1 cellular context compared by ENCODE assay signal in the genomic region with DNA sequence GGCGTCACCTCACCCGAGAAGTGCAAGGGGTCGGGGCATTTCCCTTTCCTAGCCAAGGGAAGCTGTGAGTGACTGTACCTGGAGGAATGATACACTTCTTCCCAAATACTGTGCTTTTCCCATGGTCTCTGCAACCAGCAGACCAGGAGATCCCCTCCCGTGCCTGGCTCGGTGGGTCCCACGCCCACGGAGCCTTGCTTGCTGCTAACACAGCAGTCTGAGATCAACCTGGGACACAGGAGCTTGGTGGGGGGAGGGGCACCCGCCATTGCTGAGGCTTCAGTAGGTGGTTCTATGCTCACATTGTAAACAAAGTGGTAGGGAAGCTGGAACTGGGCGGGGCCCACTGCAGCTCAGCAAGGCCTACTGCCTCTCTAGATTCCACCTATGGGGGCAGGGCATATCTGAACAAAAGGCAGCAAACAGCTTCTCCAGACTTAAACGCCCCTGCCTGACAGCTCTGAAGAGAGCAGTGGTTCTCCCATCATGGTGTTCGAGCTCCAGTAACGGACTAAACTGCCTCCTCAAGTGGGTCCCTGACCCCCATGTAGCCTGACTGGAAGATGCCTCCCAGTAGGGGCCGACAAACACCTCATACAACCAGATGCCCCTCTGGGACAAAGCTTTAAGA.
TF ChIP-seq lines count a peak whose summit lies in the region.

No MANE protein-coding gene starts in this region.

TF ChIP-seq in GM23338, 12 proteins besides CTCF, POLR2A, EP300 and RAD21:
- TF ChIP-seq, protein P1, sequence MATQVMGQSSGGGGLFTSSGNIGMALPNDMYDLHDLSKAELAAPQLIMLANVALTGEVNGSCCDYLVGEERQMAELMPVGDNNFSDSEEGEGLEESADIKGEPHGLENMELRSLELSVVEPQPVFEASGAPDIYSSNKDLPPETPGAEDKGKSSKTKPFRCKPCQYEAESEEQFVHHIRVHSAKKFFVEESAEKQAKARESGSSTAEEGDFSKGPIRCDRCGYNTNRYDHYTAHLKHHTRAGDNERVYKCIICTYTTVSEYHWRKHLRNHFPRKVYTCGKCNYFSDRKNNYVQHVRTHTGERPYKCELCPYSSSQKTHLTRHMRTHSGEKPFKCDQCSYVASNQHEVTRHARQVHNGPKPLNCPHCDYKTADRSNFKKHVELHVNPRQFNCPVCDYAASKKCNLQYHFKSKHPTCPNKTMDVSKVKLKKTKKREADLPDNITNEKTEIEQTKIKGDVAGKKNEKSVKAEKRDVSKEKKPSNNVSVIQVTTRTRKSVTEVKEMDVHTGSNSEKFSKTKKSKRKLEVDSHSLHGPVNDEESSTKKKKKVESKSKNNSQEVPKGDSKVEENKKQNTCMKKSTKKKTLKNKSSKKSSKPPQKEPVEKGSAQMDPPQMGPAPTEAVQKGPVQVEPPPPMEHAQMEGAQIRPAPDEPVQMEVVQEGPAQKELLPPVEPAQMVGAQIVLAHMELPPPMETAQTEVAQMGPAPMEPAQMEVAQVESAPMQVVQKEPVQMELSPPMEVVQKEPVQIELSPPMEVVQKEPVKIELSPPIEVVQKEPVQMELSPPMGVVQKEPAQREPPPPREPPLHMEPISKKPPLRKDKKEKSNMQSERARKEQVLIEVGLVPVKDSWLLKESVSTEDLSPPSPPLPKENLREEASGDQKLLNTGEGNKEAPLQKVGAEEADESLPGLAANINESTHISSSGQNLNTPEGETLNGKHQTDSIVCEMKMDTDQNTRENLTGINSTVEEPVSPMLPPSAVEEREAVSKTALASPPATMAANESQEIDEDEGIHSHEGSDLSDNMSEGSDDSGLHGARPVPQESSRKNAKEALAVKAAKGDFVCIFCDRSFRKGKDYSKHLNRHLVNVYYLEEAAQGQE (IDR thresholded peaks at IDR 0.05; ENCODE audit: unreplicated experiment) = no peak
- TF ChIP-seq STAT1 (IDR thresholded peaks at IDR 0.05; ENCODE audit: unreplicated experiment) (no peak), ZNF331 (CRISPR knock-in tag; IDR thresholded peaks at IDR 0.05; ENCODE audit: low read depth) (no peak), NANOG (IDR thresholded peaks at IDR 0.05; ENCODE audit: borderline replicate concordance) (no peak), CREB1 (CRISPR knock-in tag; IDR thresholded peaks at IDR 0.05; ENCODE audit: low read depth) (no peak), EZH2 (IDR thresholded peaks at IDR 0.05; ENCODE audit: low read depth, unreplicated experiment) (no peak), ZNF114 (CRISPR knock-in tag; IDR thresholded peaks at IDR 0.05) (no peak)
- TF ChIP-seq, protein P2, sequence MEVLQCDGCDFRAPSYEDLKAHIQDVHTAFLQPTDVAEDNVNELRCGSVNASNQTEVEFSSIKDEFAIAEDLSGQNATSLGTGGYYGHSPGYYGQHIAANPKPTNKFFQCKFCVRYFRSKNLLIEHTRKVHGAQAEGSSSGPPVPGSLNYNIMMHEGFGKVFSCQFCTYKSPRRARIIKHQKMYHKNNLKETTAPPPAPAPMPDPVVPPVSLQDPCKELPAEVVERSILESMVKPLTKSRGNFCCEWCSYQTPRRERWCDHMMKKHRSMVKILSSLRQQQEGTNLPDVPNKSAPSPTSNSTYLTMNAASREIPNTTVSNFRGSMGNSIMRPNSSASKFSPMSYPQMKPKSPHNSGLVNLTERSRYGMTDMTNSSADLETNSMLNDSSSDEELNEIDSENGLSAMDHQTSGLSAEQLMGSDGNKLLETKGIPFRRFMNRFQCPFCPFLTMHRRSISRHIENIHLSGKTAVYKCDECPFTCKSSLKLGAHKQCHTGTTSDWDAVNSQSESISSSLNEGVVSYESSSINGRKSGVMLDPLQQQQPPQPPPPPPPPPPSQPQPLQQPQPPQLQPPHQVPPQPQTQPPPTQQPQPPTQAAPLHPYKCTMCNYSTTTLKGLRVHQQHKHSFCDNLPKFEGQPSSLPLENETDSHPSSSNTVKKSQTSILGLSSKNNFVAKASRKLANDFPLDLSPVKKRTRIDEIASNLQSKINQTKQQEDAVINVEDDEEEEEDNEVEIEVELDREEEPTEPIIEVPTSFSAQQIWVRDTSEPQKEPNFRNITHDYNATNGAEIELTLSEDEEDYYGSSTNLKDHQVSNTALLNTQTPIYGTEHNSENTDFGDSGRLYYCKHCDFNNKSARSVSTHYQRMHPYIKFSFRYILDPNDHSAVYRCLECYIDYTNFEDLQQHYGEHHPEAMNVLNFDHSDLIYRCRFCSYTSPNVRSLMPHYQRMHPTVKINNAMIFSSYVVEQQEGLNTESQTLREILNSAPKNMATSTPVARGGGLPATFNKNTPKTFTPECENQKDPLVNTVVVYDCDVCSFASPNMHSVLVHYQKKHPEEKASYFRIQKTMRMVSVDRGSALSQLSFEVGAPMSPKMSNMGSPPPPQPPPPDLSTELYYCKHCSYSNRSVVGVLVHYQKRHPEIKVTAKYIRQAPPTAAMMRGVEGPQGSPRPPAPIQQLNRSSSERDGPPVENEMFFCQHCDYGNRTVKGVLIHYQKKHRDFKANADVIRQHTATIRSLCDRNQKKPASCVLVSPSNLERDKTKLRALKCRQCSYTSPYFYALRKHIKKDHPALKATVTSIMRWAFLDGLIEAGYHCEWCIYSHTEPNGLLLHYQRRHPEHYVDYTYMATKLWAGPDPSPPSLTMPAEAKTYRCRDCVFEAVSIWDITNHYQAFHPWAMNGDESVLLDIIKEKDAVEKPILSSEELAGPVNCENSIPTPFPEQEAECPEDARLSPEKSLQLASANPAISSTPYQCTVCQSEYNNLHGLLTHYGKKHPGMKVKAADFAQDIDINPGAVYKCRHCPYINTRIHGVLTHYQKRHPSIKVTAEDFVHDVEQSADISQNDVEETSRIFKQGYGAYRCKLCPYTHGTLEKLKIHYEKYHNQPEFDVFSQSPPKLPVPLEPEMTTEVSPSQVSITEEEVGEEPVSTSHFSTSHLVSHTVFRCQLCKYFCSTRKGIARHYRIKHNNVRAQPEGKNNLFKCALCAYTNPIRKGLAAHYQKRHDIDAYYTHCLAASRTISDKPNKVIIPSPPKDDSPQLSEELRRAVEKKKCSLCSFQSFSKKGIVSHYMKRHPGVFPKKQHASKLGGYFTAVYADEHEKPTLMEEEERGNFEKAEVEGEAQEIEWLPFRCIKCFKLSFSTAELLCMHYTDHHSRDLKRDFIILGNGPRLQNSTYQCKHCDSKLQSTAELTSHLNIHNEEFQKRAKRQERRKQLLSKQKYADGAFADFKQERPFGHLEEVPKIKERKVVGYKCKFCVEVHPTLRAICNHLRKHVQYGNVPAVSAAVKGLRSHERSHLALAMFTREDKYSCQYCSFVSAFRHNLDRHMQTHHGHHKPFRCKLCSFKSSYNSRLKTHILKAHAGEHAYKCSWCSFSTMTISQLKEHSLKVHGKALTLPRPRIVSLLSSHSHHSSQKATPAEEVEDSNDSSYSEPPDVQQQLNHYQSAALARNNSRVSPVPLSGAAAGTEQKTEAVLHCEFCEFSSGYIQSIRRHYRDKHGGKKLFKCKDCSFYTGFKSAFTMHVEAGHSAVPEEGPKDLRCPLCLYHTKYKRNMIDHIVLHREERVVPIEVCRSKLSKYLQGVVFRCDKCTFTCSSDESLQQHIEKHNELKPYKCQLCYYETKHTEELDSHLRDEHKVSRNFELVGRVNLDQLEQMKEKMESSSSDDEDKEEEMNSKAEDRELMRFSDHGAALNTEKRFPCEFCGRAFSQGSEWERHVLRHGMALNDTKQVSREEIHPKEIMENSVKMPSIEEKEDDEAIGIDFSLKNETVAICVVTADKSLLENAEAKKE (CRISPR knock-in tag; IDR thresholded peaks at IDR 0.05) = no peak
